Comparison of ENCODE assay signal across 8 cellular contexts in the genomic region with DNA sequence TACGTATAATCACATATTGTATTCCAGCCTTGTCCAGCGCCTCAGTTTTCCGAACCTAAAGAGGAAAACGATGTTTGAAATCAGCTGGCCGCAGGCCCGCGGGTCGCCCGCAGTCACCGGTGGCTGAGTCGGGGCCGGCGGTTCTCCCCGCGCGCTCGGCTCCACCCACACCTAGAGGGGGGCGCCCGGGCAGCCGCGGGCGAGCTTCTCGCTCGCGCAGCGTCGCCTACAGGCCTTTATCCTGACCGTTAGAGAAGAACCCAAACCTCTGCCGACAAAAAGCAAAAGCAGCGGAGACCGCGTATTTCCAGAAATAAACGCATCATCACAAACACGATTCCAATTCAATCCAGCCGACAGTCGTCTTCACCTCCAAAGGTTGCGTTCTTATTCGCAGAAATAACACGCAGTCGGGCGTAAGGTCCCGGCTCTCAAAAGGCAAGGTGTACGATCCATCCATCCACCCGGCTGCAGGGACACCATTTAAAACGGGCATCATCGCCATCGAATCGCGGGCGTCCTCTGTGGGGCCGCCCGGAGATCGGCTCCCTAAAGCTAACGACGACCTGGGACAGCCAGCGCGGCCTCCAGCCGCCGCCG. TPM values are rescaled to one million over a fixed set of nuclear protein-coding genes. Genes with fewer than 3 reads are reported as not detected.
A peak's percentile ranks its signal among the peaks of the same experiment; 100 is the strongest.
DNase-seq lines count a peak whose midpoint lies in the region; ATAC-seq, FAIRE-seq and TF ChIP-seq lines count a peak whose summit lies in the region.

No MANE protein-coding gene starts in this region.

- peak overlapping the region; percentile 91 for H3K4me3 ChIP-seq in left ventricle myocardium inferior
- peak overlapping the region; percentile 86 to 95 for H3K4me3 ChIP-seq in prostate gland

- WGBS in adipose tissue, 3 donors: 0 to 1% (median 0%) methylated on average over 60 of the region's 60 CpGs
- under 1% methylated on average over 60 of the region's 60 CpGs for WGBS in prostate gland

- H3K9me3 ChIP-seq in left ventricle myocardium inferior (replicated peaks) (no peaks in the 10 kb centered on the region), prostate gland (no peaks in the 10 kb centered on the region)

- H3K4me1 ChIP-seq in left ventricle myocardium inferior (peaks cover 77% of the 10 kb centered on the region), prostate gland (replicated peaks) (no peaks in the 10 kb centered on the region)

- TF ChIP-seq POLR2A in prostate gland (IDR thresholded peaks at IDR 0.05): peak; percentile 19

- H3K27me3 ChIP-seq in left ventricle myocardium inferior (ENCODE audit: low read depth): no peaks in the 10 kb centered on the region
- no peaks in the 10 kb centered on the region for H3K27me3 ChIP-seq in prostate gland (replicated peaks; ENCODE audit: insufficient read depth)

- intact Hi-C loops in left ventricle myocardium inferior (cut with micrococcal nuclease): loop anchor here (5.0 kb wide), 1 partner anchor 66 kb away; no protein-coding TSS in a partner anchor
- intact Hi-C loops in prostate gland (cut with DNase I): loop anchor here (5.0 to 10.0 kb wide), 3 partner anchors 69 to 134 kb away; no protein-coding TSS in a partner anchor

- H3K36me3 ChIP-seq in left ventricle myocardium inferior: peaks cover 5% of the 10 kb centered on the region
- no peaks in the 10 kb centered on the region for H3K36me3 ChIP-seq in prostate gland

- H3K27ac ChIP-seq in adipose tissue (ENCODE audit: low read depth, low read length): peak overlapping the region; percentile 93
- H3K27ac ChIP-seq in left ventricle myocardium inferior (replicated peaks): peak overlapping the region; percentile 97
- H3K27ac ChIP-seq in prostate gland: peak overlapping the region; percentile 91 to 98

- peak; percentile 58 for ATAC-seq in HG02610 (IDR thresholded peaks at IDR 0.05; ENCODE audit: unreplicated experiment)

- DNase-seq in GM10266 (ENCODE audit: extremely low spot score) (peak; percentile 78), NCI-H1092 (lab: John Stamatoyannopoulos, UW) (peak; percentile 70), SW 1271 (lab: John Stamatoyannopoulos, UW) (peak; percentile 53 to 75), left ventricle myocardium inferior (peak; percentile 84), prostate gland (ENCODE audit: low spot score) (peak; percentile 78), urothelium cell line (ENCODE audit: low spot score) (peak; percentile 85)

- TF ChIP-seq CTCF in GM10266 (IDR thresholded peaks at IDR 0.05; ENCODE audit: control insufficient read depth, insufficient read depth, low read depth, missing control alignments) (peak; percentile 67), left ventricle myocardium inferior (IDR thresholded peaks at IDR 0.05; ENCODE audit: borderline replicate concordance) (peak; percentile 67), prostate gland (IDR thresholded peaks at IDR 0.05) (peak; percentile 34 to 67 (median 52))

- no peak for FAIRE-seq in urothelium cell line (lab: Jason Lieb, UNC)

RNA-seq across cellular contexts. Expression of a gene that starts 0.7 kb away (rescaled TPM):
- polyA plus RNA-seq in adipose tissue: 10 to 100 TPM in 2 of 3 donors, 1 to 10 TPM in 1; 6.8 to 13.6 (median 10.4) TPM
- total RNA-seq in left ventricle myocardium inferior (39.2 TPM), prostate gland (10 to 100 TPM; 43.2 to 53.6 TPM)

Comparison
In these comparisons a context has a peak if more than half of its experiments do, and no peak if none do; other contexts are left out.
1. Peak in every context shown above with its lines: DNase-seq, ATAC-seq, H3K4me3 ChIP-seq and H3K27ac ChIP-seq.